Comparison of ENCODE assay signal across 30 cellular contexts in the genomic region with DNA sequence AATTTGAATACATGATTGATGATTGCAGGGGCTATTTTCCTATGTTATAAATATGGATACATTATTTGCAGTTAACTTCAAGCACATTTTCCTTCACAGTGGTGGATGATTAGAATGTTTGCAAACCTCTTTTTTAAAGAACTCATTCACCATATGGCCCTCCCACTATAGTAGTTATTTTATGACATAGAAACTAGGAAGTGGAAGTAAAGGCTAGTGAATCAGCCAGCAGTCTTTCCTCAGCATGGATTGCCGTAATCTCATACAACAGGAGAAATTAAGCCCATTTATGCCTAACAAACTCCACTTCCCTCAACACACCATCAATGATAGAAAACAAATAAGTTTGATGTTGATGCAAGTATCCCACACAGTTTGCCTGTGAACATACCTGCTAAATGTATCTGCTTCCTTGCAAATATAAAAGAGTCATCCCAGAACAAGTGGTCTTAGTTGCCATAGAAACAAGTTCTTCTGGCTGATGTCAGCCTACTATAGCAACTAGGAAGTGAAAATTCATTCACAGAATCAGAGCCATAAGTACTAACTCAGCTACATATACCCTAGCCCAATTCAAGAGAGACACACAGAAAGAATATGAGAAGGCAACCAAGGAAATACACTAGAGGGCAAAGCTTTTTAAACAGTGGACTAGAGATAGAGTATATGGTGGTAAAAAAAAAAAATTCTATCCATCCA.
DNase-seq lines count a peak whose midpoint lies in the region; ATAC-seq, FAIRE-seq and TF ChIP-seq lines count a peak whose summit lies in the region.
"Had no signal": no experiment of that assay in that cellular context is flagged by ENCODE, and none has a peak within 500 bp of the region (broad histone marks: within the 10 kb centered on the region; RNA-seq: fewer than 3 reads in every experiment).

No MANE protein-coding gene starts in this region.

- 92% methylated on average over 1 of the region's 1 CpG for WGBS in A549 (ENCODE audit: missing lambda C conversion rate)

- POLR2A ChIA-PET in A549 (lab: Yijun Ruan, JAX) = no interaction called here

- no peak overlapping the region for H3K4me2 ChIP-seq in A549
- H3K4me2 ChIP-seq: KMS-11 had no signal

- no peak for TF ChIP-seq RAD21 in A549 (conservative IDR thresholded peaks at IDR 0.05 in 1 of 2, IDR thresholded peaks at IDR 0.05 in 1 of 2)

- FAIRE-seq in A549 (lab: Jason Lieb, UNC) = peak; percentile 72
- FAIRE-seq: G401.6, TTC549 had no signal

- no peak for TF ChIP-seq EP300 in A549 (IDR thresholded peaks at IDR 0.05)

- H3K9me3 ChIP-seq in A549 = no peaks in the 10 kb centered on the region
- H3K9me3 ChIP-seq: colonic mucosa, neutrophil, prostate gland had no signal

- H3K4me1 ChIP-seq in A549 = no peaks in the 10 kb centered on the region
- H3K4me1 ChIP-seq: colonic mucosa, prostate gland had no signal

- no peak for DNase-seq in A549 (ENCODE audit: low read depth in 1 of 2, low spot score in 1 of 2)
- DNase-seq in NCI-H2227 treated with DMSO at 0.1 percent for 48 hours (lab: John Stamatoyannopoulos, UW) = peak; percentile 28
- DNase-seq in NCI-H2196 treated with DMSO at 0.1 percent for 48 hours (lab: John Stamatoyannopoulos, UW; ENCODE audit: unreplicated experiment) = no peak
- DNase-seq: ACHN; activated CD4-positive, alpha-beta memory T cell treated with anti-CD3 and anti-CD28 coated beads, Interleukin-2, amount 10 ng/mL, durations not matched to agents 7 days and 5 days; activated CD8-positive, alpha-beta memory T cell treated with anti-CD3 and anti-CD28 coated beads, Interleukin-2, amount 50 U/mL, for 48 hours; colonic mucosa; DMS153; effector CD8-positive, alpha-beta T cell; glutamatergic neuron; left ventricle myocardium superior; MM.1S; NCI-H146; NCI-H2171; NCI-H524 treated with DMSO at 0.1 percent for 48 hours; stimulated activated CD4-positive, alpha-beta T cell treated with anti-CD3 and anti-CD28 coated beads, Interleukin-12 subunit alpha, Interleukin-12 subunit beta, amount 100 ng/mL, for 4 hours; stimulated activated CD4-positive, alpha-beta T cell treated with anti-CD3 and anti-CD28 coated beads, Interleukin-4, amount 100 ng/mL, for 1 hour had no signal

- no peak for TF ChIP-seq POLR2A in A549 (IDR thresholded peaks at IDR 0.05; ENCODE audit: low read length)

- CTCF ChIA-PET in A549 (lab: Yijun Ruan, JAX) = no interaction called here

- no peak for TF ChIP-seq CTCF in A549 (IDR thresholded peaks at IDR 0.05)

- ATAC-seq in A549 = no peak
- peak; percentile 73 for ATAC-seq in GM19351 (IDR thresholded peaks at IDR 0.05; ENCODE audit: unreplicated experiment)
- peak; percentile 77 for ATAC-seq in HG03159 (IDR thresholded peaks at IDR 0.05; ENCODE audit: unreplicated experiment)
- no peak for ATAC-seq in HG02678 (IDR thresholded peaks at IDR 0.05; ENCODE audit: unreplicated experiment)
- no peak for ATAC-seq in HG02623 (IDR thresholded peaks at IDR 0.05; ENCODE audit: unreplicated experiment)
- no peak for ATAC-seq in GM18861 (IDR thresholded peaks at IDR 0.05; ENCODE audit: unreplicated experiment)
- ATAC-seq: activated naive CD4-positive, alpha-beta T cell treated with anti-CD3 and anti-CD28 coated beads, Interleukin-2, amount 50 U/mL, for 72 hours; left ventricle myocardium superior; sciatic nerve had no signal

- no peak overlapping the region for H3K4me3 ChIP-seq in A549
- H3K4me3 ChIP-seq: colonic mucosa, prostate gland had no signal

- H3K27ac ChIP-seq in A549 = no peak overlapping the region
- H3K27ac ChIP-seq: colonic mucosa, epithelial cell of prostate, KMS-11, neutrophil, prostate gland had no signal

TF ChIP-seq in A549, 52 proteins besides CTCF, POLR2A, EP300 and RAD21:
- TF ChIP-seq EHMT2 (IDR thresholded peaks at IDR 0.05; ENCODE audit: low read depth) = no peak

Comparison
In these comparisons a context has a peak if more than half of its experiments do, and no peak if none do; other contexts are left out.
1. ATAC-seq: peak in GM19351 (single experiment) and HG03159 (single experiment); none in A549 (0 of 2), HG02678 (single experiment), HG02623 (single experiment) and GM18861 (single experiment).